ENCODE assay signal across 1 cellular context in the genomic region with DNA sequence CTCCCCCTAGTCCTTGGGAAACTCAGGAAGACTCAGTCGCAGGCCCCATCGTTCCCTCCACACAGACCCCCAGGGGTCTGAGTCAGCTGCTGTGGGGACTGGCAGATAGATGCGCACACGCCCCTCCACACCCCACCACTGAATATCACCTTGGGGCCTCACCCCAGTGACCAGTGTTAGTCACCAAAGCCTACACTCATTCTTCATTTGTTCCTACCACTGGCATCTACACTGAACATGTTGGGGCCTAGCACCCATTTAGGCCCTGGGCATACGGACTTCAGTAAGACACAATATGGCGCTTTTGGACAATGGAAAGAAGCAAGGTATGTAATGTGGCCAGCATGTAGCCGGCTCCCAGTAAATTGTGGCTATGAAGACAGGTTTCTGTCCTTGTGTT.
TF ChIP-seq lines count a peak whose summit lies in the region.

No MANE protein-coding gene starts in this region.

TF ChIP-seq in SK-N-SH, 30 proteins besides CTCF, POLR2A, EP300 and RAD21 (continued from another document):
- TF ChIP-seq, protein P1, sequence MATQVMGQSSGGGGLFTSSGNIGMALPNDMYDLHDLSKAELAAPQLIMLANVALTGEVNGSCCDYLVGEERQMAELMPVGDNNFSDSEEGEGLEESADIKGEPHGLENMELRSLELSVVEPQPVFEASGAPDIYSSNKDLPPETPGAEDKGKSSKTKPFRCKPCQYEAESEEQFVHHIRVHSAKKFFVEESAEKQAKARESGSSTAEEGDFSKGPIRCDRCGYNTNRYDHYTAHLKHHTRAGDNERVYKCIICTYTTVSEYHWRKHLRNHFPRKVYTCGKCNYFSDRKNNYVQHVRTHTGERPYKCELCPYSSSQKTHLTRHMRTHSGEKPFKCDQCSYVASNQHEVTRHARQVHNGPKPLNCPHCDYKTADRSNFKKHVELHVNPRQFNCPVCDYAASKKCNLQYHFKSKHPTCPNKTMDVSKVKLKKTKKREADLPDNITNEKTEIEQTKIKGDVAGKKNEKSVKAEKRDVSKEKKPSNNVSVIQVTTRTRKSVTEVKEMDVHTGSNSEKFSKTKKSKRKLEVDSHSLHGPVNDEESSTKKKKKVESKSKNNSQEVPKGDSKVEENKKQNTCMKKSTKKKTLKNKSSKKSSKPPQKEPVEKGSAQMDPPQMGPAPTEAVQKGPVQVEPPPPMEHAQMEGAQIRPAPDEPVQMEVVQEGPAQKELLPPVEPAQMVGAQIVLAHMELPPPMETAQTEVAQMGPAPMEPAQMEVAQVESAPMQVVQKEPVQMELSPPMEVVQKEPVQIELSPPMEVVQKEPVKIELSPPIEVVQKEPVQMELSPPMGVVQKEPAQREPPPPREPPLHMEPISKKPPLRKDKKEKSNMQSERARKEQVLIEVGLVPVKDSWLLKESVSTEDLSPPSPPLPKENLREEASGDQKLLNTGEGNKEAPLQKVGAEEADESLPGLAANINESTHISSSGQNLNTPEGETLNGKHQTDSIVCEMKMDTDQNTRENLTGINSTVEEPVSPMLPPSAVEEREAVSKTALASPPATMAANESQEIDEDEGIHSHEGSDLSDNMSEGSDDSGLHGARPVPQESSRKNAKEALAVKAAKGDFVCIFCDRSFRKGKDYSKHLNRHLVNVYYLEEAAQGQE (IDR thresholded peaks at IDR 0.05; ENCODE audit: low read depth, low read length), result no peak
- TF ChIP-seq USF1 (IDR thresholded peaks at IDR 0.05; ENCODE audit: borderline replicate concordance, low read depth), result no peak
- TF ChIP-seq FOXJ3 (CRISPR knock-in tag; IDR thresholded peaks at IDR 0.05), result no peak
- TF ChIP-seq ZBTB33 (IDR thresholded peaks at IDR 0.05; ENCODE audit: borderline replicate concordance, low read depth), result no peak
- TF ChIP-seq RCOR1 (IDR thresholded peaks at IDR 0.05; ENCODE audit: low read length), result no peak
- no peak for TF ChIP-seq FOXM1 (IDR thresholded peaks at IDR 0.05; ENCODE audit: low read depth)
- no peak for TF ChIP-seq GABPA (IDR thresholded peaks at IDR 0.05; ENCODE audit: low read depth)
- no peak for TF ChIP-seq MXI1 (IDR thresholded peaks at IDR 0.05; ENCODE audit: low read depth, low read length)
- TF ChIP-seq TEAD4 (IDR thresholded peaks at IDR 0.05; ENCODE audit: borderline replicate concordance, insufficient read depth), result no peak
TF ChIP-seq in SK-N-SH: peak in this region for 0.
